In the genomic region with DNA sequence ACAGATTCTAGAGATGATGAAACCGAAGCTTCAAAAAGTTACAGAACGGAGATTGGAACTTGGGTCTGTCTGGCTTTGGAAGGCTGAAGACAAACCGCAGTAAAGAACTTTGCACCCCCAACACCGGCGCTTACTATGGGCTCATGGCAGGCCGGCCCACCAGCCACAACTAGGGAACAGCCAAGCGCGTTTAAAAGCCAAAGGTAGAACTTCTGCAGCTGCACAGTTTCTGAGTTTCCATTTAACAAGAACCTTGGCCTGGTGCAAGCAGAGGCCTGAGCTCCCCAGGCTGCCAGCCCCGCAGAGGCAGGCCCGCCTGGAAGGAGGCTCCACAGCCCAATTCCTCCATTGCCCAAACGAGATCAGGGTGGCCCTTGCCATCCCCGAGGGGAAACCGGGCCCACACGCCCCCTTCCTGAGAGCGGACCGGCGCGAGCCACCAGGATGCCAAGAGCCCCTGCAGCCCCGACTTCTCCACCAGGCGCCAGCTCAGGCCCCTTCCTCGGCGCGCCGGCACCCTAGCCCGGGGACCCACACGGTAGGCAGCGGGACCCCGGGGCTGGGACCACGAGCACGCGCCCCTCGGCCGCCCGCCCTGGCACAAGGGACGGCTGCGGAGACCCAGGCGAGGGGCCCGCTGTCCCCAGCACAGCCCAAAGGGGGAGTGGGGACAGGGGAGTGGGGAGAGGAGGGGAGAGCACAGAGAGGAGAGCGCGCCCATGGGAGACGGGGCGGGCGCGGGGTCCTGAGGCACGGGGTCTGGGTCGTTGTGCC, we compare ENCODE assay signal across 8 cellular contexts. TPM values are rescaled to one million over a fixed set of nuclear protein-coding genes. Genes with fewer than 3 reads are reported as not detected.
DNase-seq lines count a peak whose midpoint lies in the region; ATAC-seq and TF ChIP-seq lines count a peak whose summit lies in the region.

No MANE protein-coding gene starts in this region.

- peaks cover 15% of the 10 kb centered on the region for H3K4me1 Mint-ChIP-seq in T-helper 1 cell treated with Interleukin-12 subunit alpha and Interleukin-12 subunit beta and Interleukin-4 antibody, amounts not matched to agents 30 μg/mL and 1 μg/mL, for 36 hours (ENCODE audit: low read depth)

- no peaks in the 10 kb centered on the region for H3K27me3 Mint-ChIP-seq in T-helper 1 cell treated with Interleukin-12 subunit alpha and Interleukin-12 subunit beta and Interleukin-4 antibody, amounts not matched to agents 30 μg/mL and 1 μg/mL, for 36 hours (ENCODE audit: low read depth)

- H3K4me3 Mint-ChIP-seq in T-helper 1 cell treated with Interleukin-12 subunit alpha and Interleukin-12 subunit beta and Interleukin-4 antibody, amounts not matched to agents 30 μg/mL and 1 μg/mL, for 36 hours, result peak overlapping the region; percentile 90

- H3K27me3 ChIP-seq in effector memory CD4-positive, alpha-beta T cell (replicated peaks; ENCODE audit: control insufficient read depth, insufficient read depth, low read length, poor library complexity, severe bottlenecking), result no peaks in the 10 kb centered on the region

- peaks cover 13% of the 10 kb centered on the region for H3K36me3 ChIP-seq in effector memory CD4-positive, alpha-beta T cell (ENCODE audit: control insufficient read depth, insufficient read depth, low read length)
- no peaks in the 10 kb centered on the region for H3K36me3 ChIP-seq in mucosa of descending colon (ENCODE audit: low read depth)

- H3K9me3 Mint-ChIP-seq in T-helper 1 cell treated with Interleukin-12 subunit alpha and Interleukin-12 subunit beta and Interleukin-4 antibody, amounts not matched to agents 30 μg/mL and 1 μg/mL, for 36 hours, result no peaks in the 10 kb centered on the region

- peak overlapping the region; percentile 85 for H3K4me3 ChIP-seq in effector memory CD4-positive, alpha-beta T cell (ENCODE audit: insufficient read depth, low read depth, low read length, poor library complexity, severe bottlenecking)
- H3K4me3 ChIP-seq in mucosa of descending colon, result peak overlapping the region; percentile 92

- DNase-seq in AG08395 (ENCODE audit: low spot score), result peak; percentile 19
- DNase-seq in effector memory CD4-positive, alpha-beta T cell, result peak in 2 of 3 donors; percentile 9 to 11
- DNase-seq in mucosa of descending colon, result no peak
- DNase-seq in SKM-1 treated with dmso at 0.1 percent for 144 hours (lab: John Stamatoyannopoulos, UW; ENCODE audit: unreplicated experiment), result no peak
- DNase-seq in SIG-M5 treated with dmso at 0.1 percent for 504 hours (lab: John Stamatoyannopoulos, UW; ENCODE audit: unreplicated experiment), result no peak

- peaks cover 15% of the 10 kb centered on the region for H3K36me3 Mint-ChIP-seq in T-helper 1 cell treated with Interleukin-12 subunit alpha and Interleukin-12 subunit beta and Interleukin-4 antibody, amounts not matched to agents 30 μg/mL and 1 μg/mL, for 36 hours (ENCODE audit: low read depth)

- H3K9me3 ChIP-seq in effector memory CD4-positive, alpha-beta T cell (ENCODE audit: control insufficient read depth, low read length), result no peaks in the 10 kb centered on the region
- no peaks in the 10 kb centered on the region for H3K9me3 ChIP-seq in mucosa of descending colon

- H3K27ac ChIP-seq in effector memory CD4-positive, alpha-beta T cell (ENCODE audit: insufficient read depth, low read length, poor library complexity, severe bottlenecking), result peak overlapping the region; percentile 64

- peaks cover 6% of the 10 kb centered on the region for H3K4me1 ChIP-seq in effector memory CD4-positive, alpha-beta T cell (ENCODE audit: control insufficient read depth, insufficient read depth, low read length, poor library complexity, severe bottlenecking)
- peaks cover 17% of the 10 kb centered on the region for H3K4me1 ChIP-seq in mucosa of descending colon (ENCODE audit: low read depth)

- intact Hi-C loops in mucosa of descending colon (cut with DNase I, micrococcal nuclease), result no loop called here

- H3K27ac Mint-ChIP-seq in T-helper 1 cell treated with Interleukin-12 subunit alpha and Interleukin-12 subunit beta and Interleukin-4 antibody, amounts not matched to agents 30 μg/mL and 1 μg/mL, for 36 hours, result peak overlapping the region; percentile 81

- no peak for TF ChIP-seq CTCF in mucosa of descending colon (IDR thresholded peaks at IDR 0.05)

- ATAC-seq in GM19023 (IDR thresholded peaks at IDR 0.05; ENCODE audit: unreplicated experiment), result peak; percentile 33
- peak; percentile 31 for ATAC-seq in HG03159 (IDR thresholded peaks at IDR 0.05; ENCODE audit: unreplicated experiment)
- peak; percentile 42 for ATAC-seq in mucosa of descending colon

RNA-seq across cellular contexts. Expression of gene MAD1L1, which starts 0.6 kb away (rescaled TPM):
- 10 to 100 TPM; 25.3 to 31.2 (median 26.2) TPM for total RNA-seq in mucosa of descending colon

RNA-seq across cellular contexts. Expression of gene MRM2, which starts 9.8 kb away (rescaled TPM):
- total RNA-seq in mucosa of descending colon, result 10 to 100 TPM; 16.5 to 18.8 (median 17.2) TPM

RNA-seq across cellular contexts. Expression of gene NUDT1, which starts 9.8 kb away (rescaled TPM):
- total RNA-seq in mucosa of descending colon, result 10 to 100 TPM in 2 of 3 donors, 1 to 10 TPM in 1; 6.8 to 20.3 (median 12.4) TPM

Comparison
In these comparisons a context has a peak if more than half of its experiments do, and no peak if none do; other contexts are left out.
1. DNase-seq: peak in AG08395 (single experiment) and effector memory CD4-positive, alpha-beta T cell (2 of 3); none in mucosa of descending colon (0 of 3), SKM-1 treated with dmso at 0.1 percent for 144 hours (single experiment) and SIG-M5 treated with dmso at 0.1 percent for 504 hours (single experiment).
2. Peak in every context shown above with its lines, with median percentiles within 50 percentile points of each other: ATAC-seq.